Comparison of ENCODE assay signal across 13 cellular contexts in genomic region chr2:161416633-161417427, GRCh38. TPM values are rescaled to one million over a fixed set of nuclear protein-coding genes. Genes with fewer than 3 reads are reported as not detected.
A peak's percentile ranks its signal among the peaks of the same experiment; 100 is the strongest.
DNase-seq lines count a peak whose midpoint lies in the region; ATAC-seq, FAIRE-seq and TF ChIP-seq lines count a peak whose summit lies in the region.
"Had no signal": no experiment of that assay in that cellular context is flagged by ENCODE, and none has a peak within 500 bp of the region (broad histone marks: within the 10 kb centered on the region; RNA-seq: fewer than 3 reads in every experiment).

No MANE protein-coding gene starts in this region.

- in situ Hi-C loops in GM12878 (cut with MboI): no loop called here

- POLR2A ChIA-PET in GM12878 (lab: Charles Lee): no interaction called here

- H2AFZ ChIP-seq in GM12878 (ENCODE audit: control insufficient read depth, low read depth, low read length) (no peak overlapping the region), osteoblast (ENCODE audit: low read length) (no peak overlapping the region)

- H3K79me2 ChIP-seq in GM12878 (ENCODE audit: control insufficient read depth, insufficient read depth, low read length) (no peaks in the 10 kb centered on the region), osteoblast (ENCODE audit: insufficient read depth, low read length) (no peaks in the 10 kb centered on the region)

- ATAC-seq in GM12878: peak; percentile 28
- no peak for ATAC-seq in HG03521 (IDR thresholded peaks at IDR 0.05; ENCODE audit: unreplicated experiment)

- SMC1A ChIA-PET in GM12878 (lab: Charles Lee; ENCODE audit: uncharacterized antibody, unreplicated experiment): no interaction called here

- CTCF ChIA-PET in GM12878 (lab: Yijun Ruan, JAX): interaction anchor here (0.9 kb wide), 1 partner anchor 19 kb away, joined by 3 read pairs; no protein-coding TSS in a partner anchor

- RAD21 ChIA-PET in GM12878 (lab: Charles Lee; ENCODE audit: unreplicated experiment): no interaction called here

- H3K36me3 ChIP-seq in GM12878 (ENCODE audit: control insufficient read depth in 2 of 2, insufficient read depth in 2 of 2, low read length in 1 of 2) (no peaks in the 10 kb centered on the region), osteoblast (ENCODE audit: insufficient read depth, low read length) (no peaks in the 10 kb centered on the region)

- no peaks in the 10 kb centered on the region for H4K20me1 ChIP-seq in GM12878 (ENCODE audit: control insufficient read depth, insufficient read depth)
- peaks cover 3% of the 10 kb centered on the region for H4K20me1 ChIP-seq in osteoblast (ENCODE audit: insufficient read depth, low read length)

- intact Hi-C loops in GM12878 (cut with micrococcal nuclease; ENCODE audit: unreplicated experiment): no loop called here

- no peak for FAIRE-seq in GM12878 (lab: Jason Lieb, UNC)

- H3K4me2 ChIP-seq in GM12878 (ENCODE audit: control insufficient read depth, insufficient read depth) (peak overlapping the region; percentile 25; the same call in 1 of the 2 replicates), osteoblast (ENCODE audit: insufficient read depth, low read length) (no peak overlapping the region)

- WGBS in GM12878 (ENCODE audit: insufficient coverage, insufficient replicate concordance, low lambda C conversion rate, missing lambda C conversion rate): 38% methylated on average over 44 of the region's 44 CpGs

- no TSS peak for BruUV-seq in GM12878 (replicated peaks; lab: Mats Ljungman, UMichigan)

- TF ChIP-seq POLR2A in GM12878 (IDR thresholded peaks at IDR 0.05; ENCODE audit: low read depth, low read length): no peak

- no peak overlapping the region for H3K27ac ChIP-seq in GM12878 (ENCODE audit: control insufficient read depth, insufficient read depth)
- H3K27ac ChIP-seq in osteoblast (ENCODE audit: low read depth, low read length): no peak overlapping the region
- H3K27ac ChIP-seq: SK-N-MC, spleen had no signal

- H3K9ac ChIP-seq in GM12878 (ENCODE audit: control insufficient read depth, insufficient read depth, low read length): no peak overlapping the region

- TF ChIP-seq CTCF in GM12878 (IDR thresholded peaks at IDR 0.05 in 2 of 3, conservative IDR thresholded peaks at IDR 0.05 in 1 of 3; ENCODE audit: control insufficient read depth in 2 of 3, extremely low read depth in 1 of 3, insufficient read depth in 1 of 3, low read depth in 3 of 3, low read length in 3 of 3) (no peak), osteoblast (IDR thresholded peaks at IDR 0.05; ENCODE audit: extremely low read depth, low read depth, low read length) (no peak)

- H3K27me3 ChIP-seq in GM12878 (replicated peaks in 1 of 2; ENCODE audit: control insufficient read depth in 2 of 2, insufficient read depth in 2 of 2, low read length in 1 of 2) (peaks cover 23 to 44% of the 10 kb centered on the region in 2 experiments), osteoblast (ENCODE audit: insufficient read depth, low read length) (peaks cover 73% of the 10 kb centered on the region)

- peak in 2 of 3 experiments; percentile 29 to 38 for DNase-seq in NCI-H1417 (lab: John Stamatoyannopoulos, UW)
- DNase-seq in NCI-H1417 treated with DMSO at 0.1 percent for 48 hours (lab: John Stamatoyannopoulos, UW): no peak
- DNase-seq in NCI-H1105 (lab: John Stamatoyannopoulos, UW): peak; percentile 30
- no peak for DNase-seq in GM12878 (ENCODE audit: low read depth, low spot score)
- peak; percentile 30 for DNase-seq in osteoblast (ENCODE audit: insufficient read length, low spot score, missing footprints)
- DNase-seq in NCI-H69 (lab: John Stamatoyannopoulos, UW): no peak
- DNase-seq in HCEC 1CT: no peak
- DNase-seq: activated gamma-delta T cell treated with Interleukin-2 at 50 U/mL for 16 hours, spleen, substantia nigra had no signal

- H3K4me1 ChIP-seq in GM12878 (ENCODE audit: control insufficient read depth, insufficient read depth, low read length): peaks cover 5% of the 10 kb centered on the region; the same call in 1 of the 2 replicates
- H3K4me1 ChIP-seq in osteoblast (ENCODE audit: insufficient read depth, low read length): peaks cover 6% of the 10 kb centered on the region

- no peak for TF ChIP-seq RAD21 in GM12878 (IDR thresholded peaks at IDR 0.05; ENCODE audit: insufficient read depth, low read depth, low read length)

- H3K9me3 ChIP-seq in GM12878 (replicated peaks; ENCODE audit: control insufficient read depth, insufficient read depth, low read length) (no peaks in the 10 kb centered on the region; the same call in 2 of the 3 replicates), osteoblast (ENCODE audit: low read depth, low read length) (no peaks in the 10 kb centered on the region)
- H3K9me3 ChIP-seq: spleen had no signal

- H3K4me3 ChIP-seq in GM12878 (no peak overlapping the region), osteoblast (ENCODE audit: insufficient read depth, low read length) (no peak overlapping the region)
- H3K4me3 ChIP-seq: lung, SK-N-MC had no signal

- TF ChIP-seq EP300 in GM12878 (IDR thresholded peaks at IDR 0.05; ENCODE audit: borderline replicate concordance in 1 of 2, control insufficient read depth in 1 of 2, low read depth in 2 of 2, low read length in 2 of 2): no peak

TF ChIP-seq in GM12878, 131 proteins besides CTCF, POLR2A, EP300 and RAD21:
- peak; percentile 72 for TF ChIP-seq SUZ12 (IDR thresholded peaks at IDR 0.05; ENCODE audit: unreplicated experiment)
- TF ChIP-seq CHD1 (IDR thresholded peaks at IDR 0.05; ENCODE audit: low read depth, low read length): no peak
- peak; percentile 54; the same call in 1 of the 2 replicates for TF ChIP-seq EZH2 (IDR thresholded peaks at IDR 0.05; ENCODE audit: borderline replicate concordance, control insufficient read depth, low read depth, low read length)

RNA-seq across cellular contexts. Expression of gene TBR1, which starts 0.7 kb away (rescaled TPM):
- total RNA-seq in GM12878 (2013; cell fraction: nucleolus; rRNA removed): 0.12 TPM in 1 of 2 replicates, not detected in the other
- total RNA-seq in GM12878 (2014; rRNA removed): not detected in 2 replicates
- total RNA-seq in GM12878 (2014; rRNA removed; fragmentation: Illumina TruSeq; extraction: Trizol): not detected in 2 replicates
- total RNA-seq in GM12878 (2021): not detected in 2 replicates
- not detected for polyA plus RNA-seq in GM12878 (2011; ENCODE audit: low read depth)
- 0.01 and 0.10 TPM in 2 replicates for polyA plus RNA-seq in GM12878 (2011; rRNA removed)
- polyA plus RNA-seq in GM12878 (2011; cell fraction: cytosol; rRNA removed): 0.02 TPM in 1 of 2 replicates, not detected in the other
- 0.04 and 0.10 TPM in 2 replicates for polyA plus RNA-seq in GM12878 (2011; cell fraction: nucleus; rRNA removed)
- not detected in 2 replicates for polyA plus RNA-seq in GM12878 (2012)
- 0.14 TPM in 1 of 2 replicates, not detected in the other for polyA plus RNA-seq in GM12878 (2014; fragmentation: Illumina TruSeq; extraction: Trizol)
- not detected for polyA plus RNA-seq in GM12878 (2014; fragmentation: Nextera tagmentation; extraction: Ambion mirVana)
- not detected in 2 replicates for polyA plus RNA-seq in GM12878 (2014; rRNA removed)
- polyA plus RNA-seq in GM12878 (2016; fragmentation: Nextera tagmentation; extraction: Ambion mirVana): not detected
- 0.05 and 0.07 TPM in 2 replicates for polyA minus RNA-seq in GM12878 (2011; rRNA and poly(A)+ RNA removed)
- not detected in 2 replicates for polyA minus RNA-seq in GM12878 (2011; cell fraction: cytosol; rRNA and poly(A)+ RNA removed)
- 0.19 and 0.36 TPM in 2 replicates for polyA minus RNA-seq in GM12878 (2011; cell fraction: nucleus; rRNA and poly(A)+ RNA removed)
- total RNA-seq in osteoblast: under 0.01 TPM in 1 of 2 replicates, not detected in the other
- total RNA-seq: lung had no signal

Comparison
In these comparisons a context has a peak if more than half of its experiments do, and no peak if none do; other contexts are left out.
1. DNase-seq: peak in NCI-H1417 (2 of 3), NCI-H1105 (single experiment) and osteoblast (single experiment); none in NCI-H1417 treated with DMSO at 0.1 percent for 48 hours (single experiment), GM12878 (single experiment), NCI-H69 (single experiment) and HCEC 1CT (single experiment).